ENCODE assay signal across 8 cellular contexts in the genomic region with DNA sequence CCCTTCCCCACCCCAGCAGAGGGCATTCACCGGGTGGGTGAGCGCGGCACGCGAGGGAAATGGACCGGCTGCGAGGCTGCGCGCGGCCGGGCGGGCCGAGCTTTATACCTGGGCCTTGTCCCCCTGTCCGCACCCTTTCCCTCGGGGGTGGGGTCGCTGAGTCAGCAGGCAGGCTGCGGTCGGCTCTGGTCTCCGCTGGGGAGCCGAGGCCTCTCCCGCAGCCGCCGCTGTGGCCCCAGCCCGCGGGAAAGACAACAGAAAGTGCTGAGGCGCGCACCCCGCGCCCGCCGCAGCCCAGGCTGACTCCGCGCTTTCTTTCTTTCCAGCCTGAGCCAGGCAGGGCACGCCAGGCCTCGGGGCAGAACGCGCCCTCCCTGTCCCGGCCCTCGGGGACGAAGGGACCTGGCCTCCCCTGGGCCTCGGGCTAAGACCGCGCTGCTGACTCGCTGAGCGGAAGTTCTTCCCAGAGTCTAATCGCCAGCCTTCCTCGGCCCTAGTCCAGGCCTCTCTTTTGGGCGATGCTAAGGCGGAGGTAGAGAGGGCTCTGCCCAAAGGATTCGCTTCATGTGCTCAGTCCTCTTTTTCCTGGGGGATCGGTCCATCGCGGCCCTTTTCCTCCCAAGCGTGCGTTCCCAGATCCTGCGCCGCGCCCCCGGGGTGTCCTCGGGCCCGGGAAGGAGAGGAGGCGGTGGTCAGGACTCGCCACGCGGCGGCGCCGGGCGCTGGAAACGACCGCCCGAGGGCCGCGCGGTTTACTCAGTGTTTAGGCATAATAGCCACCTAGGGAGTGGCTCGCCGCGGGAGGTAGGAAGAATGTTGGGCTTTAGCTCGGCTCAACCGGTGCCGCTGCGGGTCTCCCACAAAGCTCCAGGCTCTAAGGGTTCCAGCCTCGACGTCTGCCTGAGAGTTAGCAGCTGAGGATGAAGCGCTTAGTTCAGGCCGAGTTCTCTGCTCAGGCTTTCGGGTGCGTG. TPM values are rescaled to one million over a fixed set of nuclear protein-coding genes. Genes with fewer than 3 reads are reported as not detected.
DNase-seq lines count a peak whose midpoint lies in the region; ATAC-seq and TF ChIP-seq lines count a peak whose summit lies in the region.

Gene CRYBA2, minus strand, starts transcription at position 78 of the 971 bp plus-strand sequence. CDS start 246 bp downstream, outside the sequence.

- H3K27ac ChIP-seq in BLaER1 treated with 17β-estradiol and CSF1 and Interleukin-3, amounts not matched to agents 10 nM and 100 nM = no peak within 1 kb of the TSS
- no peak within 1 kb of the TSS for H3K27ac ChIP-seq in HUES6 (ENCODE audit: low read depth, low read length)
- no peak within 1 kb of the TSS for H3K27ac ChIP-seq in neural cell (ENCODE audit: low read length)

- DNase-seq in choroid plexus epithelial cell (ENCODE audit: low read depth) (peak; percentile 6), immature natural killer cell (no peak), SIG-M5 treated with dmso at 0.1 percent for 504 hours (lab: John Stamatoyannopoulos, UW; ENCODE audit: unreplicated experiment) (no peak), ureter (ENCODE audit: low spot score) (no peak)

- TF ChIP-seq CTCF in choroid plexus epithelial cell (conservative IDR thresholded peaks at IDR 0.05; ENCODE audit: low read depth, low read length) (no peak), neural cell (IDR thresholded peaks at IDR 0.05; ENCODE audit: poor library complexity, severe bottlenecking) (no peak)

- no peaks in the 10 kb centered on the region for H3K9me3 ChIP-seq in BLaER1 treated with 17β-estradiol and CSF1 and Interleukin-3, amounts not matched to agents 10 nM and 100 nM (replicated peaks in 1 of 11)
- no peaks in the 10 kb centered on the region for H3K9me3 ChIP-seq in HUES6 (ENCODE audit: control insufficient read depth, insufficient read depth, low read depth, low read length)
- H3K9me3 ChIP-seq in neural cell (ENCODE audit: low read length) = no peaks in the 10 kb centered on the region

- peak within 1 kb of the TSS in 4 of 10 experiments; percentile 4 to 40 (median 24); a peak in 6 of 20 replicates for H3K4me3 ChIP-seq in BLaER1 treated with 17β-estradiol and CSF1 and Interleukin-3, amounts not matched to agents 10 nM and 100 nM
- H3K4me3 ChIP-seq in HUES6 (ENCODE audit: low read depth, low read length) (peak within 1 kb of the TSS; percentile 53), choroid plexus epithelial cell (ENCODE audit: low read depth, low read length) (peak within 1 kb of the TSS; percentile 25), neural cell (ENCODE audit: low read length) (peak within 1 kb of the TSS; percentile 59)

- peak within 1 kb of the TSS in 6 of 11 experiments; percentile 6 to 73 (median 41); a peak in 8 of 22 replicates for H3K4me2 ChIP-seq in BLaER1 treated with 17β-estradiol and CSF1 and Interleukin-3, amounts not matched to agents 10 nM and 100 nM
- no peak within 1 kb of the TSS for H3K4me2 ChIP-seq in neural cell (ENCODE audit: low read length)

- H3K27me3 Mint-ChIP-seq in immature natural killer cell (ENCODE audit: low read depth in 3 of 3) = peaks cover 19 to 31% (median 26%) of the 10 kb centered on the region in 3 donors

- H2AFZ ChIP-seq in neural cell (ENCODE audit: low read depth, low read length) = no peak within 1 kb of the TSS

- no peak within 1 kb of the TSS for H3K9ac ChIP-seq in BLaER1 treated with 17β-estradiol and CSF1 and Interleukin-3, amounts not matched to agents 10 nM and 100 nM
- H3K9ac ChIP-seq in HUES6 (ENCODE audit: low read length) = peak within 1 kb of the TSS; percentile 13
- H3K9ac ChIP-seq in neural cell (ENCODE audit: low read length) = no peak within 1 kb of the TSS

- H3K9me2 ChIP-seq in neural cell (ENCODE audit: insufficient read depth, low read length) = no peaks in the 10 kb centered on the region

- H3K4me1 Mint-ChIP-seq in immature natural killer cell = peaks cover 6 to 7% of the 10 kb centered on the region in 2 donors

- TF ChIP-seq EP300 in neural cell (conservative IDR thresholded peaks at IDR 0.05; ENCODE audit: poor library complexity, severe bottlenecking) = no peak

- peaks cover 0 to 86% (median 22%) of the 10 kb centered on the region in 11 experiments; a peak in 15 of 22 replicates for H4K20me1 ChIP-seq in BLaER1 treated with 17β-estradiol and CSF1 and Interleukin-3, amounts not matched to agents 10 nM and 100 nM
- no peaks in the 10 kb centered on the region for H4K20me1 ChIP-seq in neural cell (ENCODE audit: insufficient read depth)

- H3K27me3 ChIP-seq in BLaER1 treated with 17β-estradiol and CSF1 and Interleukin-3, amounts not matched to agents 10 nM and 100 nM = peaks cover 100% of the 10 kb centered on the region in 11 experiments
- H3K27me3 ChIP-seq in HUES6 (ENCODE audit: control insufficient read depth, insufficient read depth, low read length) (peaks cover 100% of the 10 kb centered on the region), neural cell (ENCODE audit: insufficient read depth, low read depth, low read length) (peaks cover 100% of the 10 kb centered on the region)

- no peaks in the 10 kb centered on the region for H3F3A ChIP-seq in neural cell (ENCODE audit: insufficient read depth, low read length, poor library complexity, severe bottlenecking)

- no peak for ATAC-seq in GM19395 (IDR thresholded peaks at IDR 0.05; ENCODE audit: unreplicated experiment)

- H3K4me3 Mint-ChIP-seq in immature natural killer cell = peak within 1 kb of the TSS in 1 of 5 donors; percentile 9

- H3K4me1 ChIP-seq in BLaER1 treated with 17β-estradiol and CSF1 and Interleukin-3, amounts not matched to agents 10 nM and 100 nM = peaks cover 0 to 11% (median 0%) of the 10 kb centered on the region in 10 experiments; a peak in 2 of 20 replicates
- peaks cover 23% of the 10 kb centered on the region for H3K4me1 ChIP-seq in HUES6 (ENCODE audit: control insufficient read depth, insufficient read depth, low read length)

- no peaks in the 10 kb centered on the region for H3K36me3 ChIP-seq in BLaER1 treated with 17β-estradiol and CSF1 and Interleukin-3, amounts not matched to agents 10 nM and 100 nM
- no peaks in the 10 kb centered on the region for H3K36me3 ChIP-seq in HUES6 (ENCODE audit: control insufficient read depth, insufficient read depth, low read length)
- H3K36me3 ChIP-seq in neural cell (ENCODE audit: insufficient read depth, low read length) = no peaks in the 10 kb centered on the region

- no peak for TF ChIP-seq RAD21 in neural cell (conservative IDR thresholded peaks at IDR 0.05)

- H3K36me3 Mint-ChIP-seq in immature natural killer cell = no peaks in the 10 kb centered on the region

- no peaks in the 10 kb centered on the region for H3K79me2 ChIP-seq in neural cell (replicated peaks; ENCODE audit: insufficient read depth, low read length)

- no peak within 1 kb of the TSS for H3K27ac Mint-ChIP-seq in immature natural killer cell

- H3K9me3 Mint-ChIP-seq in immature natural killer cell = peaks cover 0 to 3% (median 0%) of the 10 kb centered on the region in 6 donors

TF ChIP-seq in neural cell, 6 proteins besides CTCF, POLR2A, EP300 and RAD21:
- no peak for TF ChIP-seq SMC3 (conservative IDR thresholded peaks at IDR 0.05; ENCODE audit: poor library complexity)
- peak; percentile 83 for TF ChIP-seq EZH2 (IDR thresholded peaks at IDR 0.05; ENCODE audit: borderline replicate concordance, insufficient read depth, low read length, poor library complexity, severe bottlenecking)

RNA-seq across cellular contexts. Expression of gene CRYBA2, which starts in this region (rescaled TPM):
- polyA plus RNA-seq in neural cell = not detected in 2 replicates
- polyA minus RNA-seq in neural cell = not detected in 2 replicates
- not detected for polyA plus RNA-seq in immature natural killer cell
- not detected for total RNA-seq in ureter
